12 cellular contexts compared by ENCODE assay signal in genomic region chr2:3805120-3805519, GRCh38.
DNase-seq lines count a peak whose midpoint lies in the region; ATAC-seq, FAIRE-seq and TF ChIP-seq lines count a peak whose summit lies in the region.
"Had no signal": no experiment of that assay in that cellular context is flagged by ENCODE, and none has a peak within 500 bp of the region (broad histone marks: within the 10 kb centered on the region; RNA-seq: fewer than 3 reads in every experiment).

No MANE protein-coding gene starts in this region.

- peak; percentile 18 for TF ChIP-seq CTCF in GM06990 (IDR thresholded peaks at IDR 0.05; ENCODE audit: insufficient read depth, low read length, poor library complexity, severe bottlenecking)
- peak; percentile 22 for TF ChIP-seq CTCF in astrocyte (IDR thresholded peaks at IDR 0.05; ENCODE audit: insufficient read depth, low read depth, low read length)

- H3K4me2 ChIP-seq in astrocyte (ENCODE audit: low read length), result no peak overlapping the region

- H3K9ac ChIP-seq in astrocyte (ENCODE audit: low read length), result no peak overlapping the region

- no peak overlapping the region for H3K27ac Mint-ChIP-seq in astrocyte (ENCODE audit: unreplicated experiment)
- H3K27ac Mint-ChIP-seq: memory B cell had no signal

- no peaks in the 10 kb centered on the region for H3K27me3 ChIP-seq in GM06990 (replicated peaks; ENCODE audit: control insufficient read depth, insufficient read depth, low read length)
- no peaks in the 10 kb centered on the region for H3K27me3 ChIP-seq in astrocyte (ENCODE audit: insufficient read depth, low read length)

- H2AFZ ChIP-seq in astrocyte (ENCODE audit: low read depth, low read length), result no peak overlapping the region

- peaks cover 8% of the 10 kb centered on the region for H3K9me3 Mint-ChIP-seq in astrocyte (ENCODE audit: unreplicated experiment)

- H3K27me3 Mint-ChIP-seq in astrocyte (ENCODE audit: low read depth, unreplicated experiment), result no peaks in the 10 kb centered on the region

- DNase-seq in GM06990 (ENCODE audit: extremely low read depth, insufficient read length), result no peak
- DNase-seq in HuH-7 (ENCODE audit: low spot score), result peak; percentile 55
- DNase-seq in astrocyte (ENCODE audit: low read depth), result no peak
- DNase-seq in medulla oblongata (ENCODE audit: extremely low spot score), result peak; percentile 29
- DNase-seq in activated CD4-positive, CD25-positive, alpha-beta regulatory T cell (lab: John Stamatoyannopoulos, UW), result no peak
- no peak for DNase-seq in left colon
- DNase-seq in GM19238 (ENCODE audit: insufficient read length, low spot score), result no peak
- DNase-seq: NCI-H2227 treated with DMSO at 0.1 percent for 48 hours; stimulated activated CD4-positive, alpha-beta T cell treated with anti-CD3 and anti-CD28 coated beads, Interleukin-1b, Interleukin-23, amount 100 ng/mL, for 48 hours had no signal

- no peak overlapping the region for H3K27ac ChIP-seq in astrocyte (ENCODE audit: low read depth, low read length)

- ATAC-seq in HG02571 (IDR thresholded peaks at IDR 0.05; ENCODE audit: unreplicated experiment) (no peak), left colon (no peak)

- no peak overlapping the region for H3K4me3 Mint-ChIP-seq in astrocyte (ENCODE audit: unreplicated experiment)
- H3K4me3 Mint-ChIP-seq: memory B cell had no signal

- H3K36me3 ChIP-seq in GM06990 (ENCODE audit: control insufficient read depth, insufficient read depth, low read length) (no peaks in the 10 kb centered on the region), astrocyte (ENCODE audit: insufficient read depth, low read length) (no peaks in the 10 kb centered on the region)

- no peaks in the 10 kb centered on the region for H3K36me3 Mint-ChIP-seq in astrocyte (ENCODE audit: low read depth, unreplicated experiment)
- H3K36me3 Mint-ChIP-seq: memory B cell had no signal

- H3K4me1 ChIP-seq in astrocyte (ENCODE audit: insufficient read depth, low read length), result no peaks in the 10 kb centered on the region

- no peaks in the 10 kb centered on the region for H3K79me2 ChIP-seq in astrocyte (ENCODE audit: insufficient read depth, low read length)

- intact Hi-C loops in left colon (cut with DNase I, micrococcal nuclease), result no loop called here

- H3K4me1 Mint-ChIP-seq in astrocyte (ENCODE audit: low read depth, unreplicated experiment), result no peaks in the 10 kb centered on the region
- H3K4me1 Mint-ChIP-seq: memory B cell had no signal

- no peak for FAIRE-seq in astrocyte (lab: Jason Lieb, UNC)
- FAIRE-seq: colon had no signal

- no peaks in the 10 kb centered on the region for H4K20me1 ChIP-seq in astrocyte (ENCODE audit: insufficient read depth, low read length)

- no peak overlapping the region for H3K4me3 ChIP-seq in GM06990 (replicated peaks; ENCODE audit: low read depth, low read length)
- no peak overlapping the region for H3K4me3 ChIP-seq in astrocyte (ENCODE audit: insufficient read depth, low read depth, low read length)

- H3K9me3 ChIP-seq in astrocyte (ENCODE audit: insufficient read depth, low read depth, low read length), result no peaks in the 10 kb centered on the region

Comparison
In these comparisons a context has a peak if more than half of its experiments do, and no peak if none do; other contexts are left out.
1. DNase-seq: peak in HuH-7 (single experiment) and medulla oblongata (single experiment); none in GM06990 (single experiment), astrocyte (single experiment), activated CD4-positive, CD25-positive, alpha-beta regulatory T cell (0 of 4), left colon (0 of 2) and GM19238 (single experiment).